In the genomic region with DNA sequence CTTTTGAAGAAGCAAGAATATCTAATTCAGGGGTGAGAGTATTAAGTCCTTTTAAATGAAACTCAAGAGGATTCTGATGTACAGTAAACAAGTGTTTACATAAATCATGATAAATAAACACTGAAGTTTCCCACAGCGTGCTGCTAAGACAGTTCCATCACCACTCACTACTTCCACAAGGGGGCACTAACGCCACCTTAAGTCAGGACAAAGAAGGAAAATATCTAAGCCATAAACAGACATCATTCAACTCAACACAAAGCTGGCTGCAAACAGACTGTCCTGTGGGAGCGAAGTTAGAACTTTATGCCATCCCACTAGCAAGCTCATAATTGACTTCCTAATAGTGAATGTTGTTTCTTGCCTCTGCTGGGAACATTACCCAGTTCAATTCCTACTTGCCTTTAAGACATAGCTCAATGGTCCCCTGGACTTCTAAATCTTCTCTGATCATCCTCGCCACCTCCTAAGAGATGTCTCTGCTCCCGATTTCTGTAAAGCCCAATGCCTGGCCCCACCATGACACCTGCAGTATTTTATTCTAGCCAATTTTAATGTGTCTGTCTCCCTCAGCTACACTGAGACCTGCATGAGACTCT, we compare ENCODE assay signal across 8 cellular contexts. TPM values are rescaled to one million over a fixed set of nuclear protein-coding genes. Genes with fewer than 3 reads are reported as not detected.
DNase-seq lines count a peak whose midpoint lies in the region; ATAC-seq, FAIRE-seq and TF ChIP-seq lines count a peak whose summit lies in the region.

No MANE protein-coding gene starts in this region.

- TF ChIP-seq EP300 in ovary (IDR thresholded peaks at IDR 0.05) = no peak

- no peak overlapping the region for H3K27ac ChIP-seq in ovary

- H3K4me1 Mint-ChIP-seq in activated T-helper 17 cell treated with anti-CD3 and anti-CD28 coated beads, Interleukin-2, amount 50 U/mL, for 72 hours = peaks cover 4% of the 10 kb centered on the region

- no peak for TF ChIP-seq POLR2A in ovary (IDR thresholded peaks at IDR 0.05)

- no peaks in the 10 kb centered on the region for H3K36me3 ChIP-seq in ovary

- H3K36me3 Mint-ChIP-seq in activated T-helper 17 cell treated with anti-CD3 and anti-CD28 coated beads, Interleukin-2, amount 50 U/mL, for 72 hours (ENCODE audit: low read depth) = no peaks in the 10 kb centered on the region

- peak; percentile 71 for ATAC-seq in GM21381 (IDR thresholded peaks at IDR 0.05; ENCODE audit: unreplicated experiment)
- peak; percentile 68 for ATAC-seq in activated T-helper 17 cell treated with anti-CD3 and anti-CD28 coated beads, Interleukin-2, amount 50 U/mL, for 72 hours (replicated peaks)

- intact Hi-C loops in ovary (cut with DNase I) = loop anchor here in 3 of 4 donors (5.0 to 10.0 kb wide), 4 partner anchors 44 to 291 kb away; partner anchors contain the start of gene SERPINE2 (in 1 of the 3)

- H3K4me1 ChIP-seq in ovary (ENCODE audit: insufficient read depth) = no peaks in the 10 kb centered on the region

- DNase-seq in D721Med (ENCODE audit: insufficient read length, low spot score) (no peak), KG1 (lab: John Stamatoyannopoulos, UW) (peak; percentile 25), RKO (ENCODE audit: low spot score) (peak; percentile 80), foreskin fibroblast (peak; percentile 70 to 89), ovary (peak; percentile 48 to 79 (median 58)), urothelium cell line (ENCODE audit: low spot score) (peak; percentile 70)

- H3K27ac Mint-ChIP-seq in activated T-helper 17 cell treated with anti-CD3 and anti-CD28 coated beads, Interleukin-2, amount 50 U/mL, for 72 hours = no peak overlapping the region

- TF ChIP-seq CTCF in D721Med (IDR thresholded peaks at IDR 0.05; ENCODE audit: insufficient read depth, missing control alignments) (peak; percentile 94), foreskin fibroblast (IDR thresholded peaks at IDR 0.05; ENCODE audit: low read depth, low read length) (peak; percentile 72), ovary (IDR thresholded peaks at IDR 0.05) (peak; percentile 48 to 83 (median 72))

- H3K4me3 ChIP-seq in foreskin fibroblast (ENCODE audit: low read depth in 1 of 2, low read length in 2 of 2) (no peak overlapping the region), ovary (no peak overlapping the region)

- no peaks in the 10 kb centered on the region for H3K9me3 Mint-ChIP-seq in activated T-helper 17 cell treated with anti-CD3 and anti-CD28 coated beads, Interleukin-2, amount 50 U/mL, for 72 hours

- no peaks in the 10 kb centered on the region for H3K9me3 ChIP-seq in ovary

- FAIRE-seq in D721Med (lab: Jason Lieb, UNC) (peak; percentile 92), urothelium cell line (lab: Jason Lieb, UNC) (peak; percentile 82)

- H3K27me3 ChIP-seq in ovary = no peaks in the 10 kb centered on the region

- no peak overlapping the region for H3K4me3 Mint-ChIP-seq in activated T-helper 17 cell treated with anti-CD3 and anti-CD28 coated beads, Interleukin-2, amount 50 U/mL, for 72 hours

- 31% methylated on average over 5 of the region's 5 CpGs for WGBS in ovary, 3 donors

- peaks cover 4% of the 10 kb centered on the region for H3K27me3 Mint-ChIP-seq in activated T-helper 17 cell treated with anti-CD3 and anti-CD28 coated beads, Interleukin-2, amount 50 U/mL, for 72 hours

RNA-seq across cellular contexts. Expression of gene MRPL44, which starts 36.5 kb away (rescaled TPM):
- 10 to 100 TPM; 40.3 to 42.0 TPM for total RNA-seq in activated T-helper 17 cell treated with anti-CD3 and anti-CD28 coated beads, Interleukin-2, amount 50 U/mL, for 72 hours
- 10 to 100 TPM; 12.6 to 20.4 (median 15.9) TPM for total RNA-seq in ovary
- 10 to 100 TPM; 18.3 to 28.3 TPM for polyA plus RNA-seq in ovary

RNA-seq across cellular contexts. Expression of gene SERPINE2, which starts 45.4 kb away (rescaled TPM):
- 10 to 100 TPM in 1 of 2 donors, 1 to 10 TPM in 1; 3.3 to 25.4 TPM for total RNA-seq in activated T-helper 17 cell treated with anti-CD3 and anti-CD28 coated beads, Interleukin-2, amount 50 U/mL, for 72 hours
- 100 to 1,000 TPM in 3 of 7 donors, 10 to 100 TPM in 4; 42.5 to 215 (median 75.9) TPM for total RNA-seq in ovary
- polyA plus RNA-seq in ovary = 100 to 1,000 TPM; 184 to 264 TPM

RNA-seq across cellular contexts. Expression of gene WDFY1, which starts 48.6 kb away (rescaled TPM):
- 10 to 100 TPM; 31.4 to 40.6 TPM for total RNA-seq in activated T-helper 17 cell treated with anti-CD3 and anti-CD28 coated beads, Interleukin-2, amount 50 U/mL, for 72 hours
- 10 to 100 TPM; 33.4 to 50.1 (median 40.8) TPM for total RNA-seq in ovary
- 10 to 100 TPM; 21.2 to 35.7 TPM for polyA plus RNA-seq in ovary
